In the genomic region with DNA sequence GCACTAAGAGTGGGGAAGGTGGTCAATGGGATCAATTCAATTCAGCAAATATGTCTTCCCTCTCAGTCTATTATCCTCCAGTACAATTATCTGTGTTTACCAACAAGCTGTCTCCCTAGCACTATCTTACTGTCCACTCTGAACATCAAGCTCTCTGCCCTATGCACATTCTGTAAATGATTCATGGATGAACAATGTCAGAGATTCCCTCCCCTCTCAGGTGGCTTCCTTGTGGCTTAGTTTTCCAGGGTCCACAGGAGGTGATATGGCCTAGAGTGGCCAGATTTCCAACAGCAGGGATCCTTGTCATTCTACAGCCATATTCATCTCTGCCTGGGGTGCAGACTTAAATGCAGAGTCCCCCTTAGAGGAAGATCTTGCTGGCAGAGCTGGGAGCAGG, we compare ENCODE assay signal across 27 cellular contexts.
DNase-seq lines count a peak whose midpoint lies in the region; ATAC-seq and FAIRE-seq lines count a peak whose summit lies in the region.
"Had no signal": no experiment of that assay in that cellular context is flagged by ENCODE, and none has a peak within 500 bp of the region (broad histone marks: within the 10 kb centered on the region; RNA-seq: fewer than 3 reads in every experiment).

No MANE protein-coding gene starts in this region.

- no peaks in the 10 kb centered on the region for H3K9me3 Mint-ChIP-seq in activated naive CD8-positive, alpha-beta T cell treated with anti-CD3 and anti-CD28 coated beads for 36 hours
- no peaks in the 10 kb centered on the region for H3K9me3 Mint-ChIP-seq in activated naive CD8-positive, alpha-beta T cell treated with anti-CD3 and anti-CD28 coated beads, Interleukin-2, amount 50 U/mL, for 24 hours
- H3K9me3 Mint-ChIP-seq: activated naive CD4-positive, alpha-beta T cell treated with anti-CD3 and anti-CD28 coated beads, Interleukin-2, amount 50 U/mL, for 72 hours; CD8-positive, alpha-beta T cell; stimulated activated naive CD8-positive, alpha-beta T cell treated with anti-CD3 and anti-CD28 coated beads, Interleukin-15, Interleukin-2, amounts not matched to agents 100 ng/mL and 50 ng/mL, for 24 hours had no signal

- H3K4me1 Mint-ChIP-seq in activated naive CD8-positive, alpha-beta T cell treated with anti-CD3 and anti-CD28 coated beads for 36 hours, result peaks cover 37% of the 10 kb centered on the region
- peaks cover 38% of the 10 kb centered on the region for H3K4me1 Mint-ChIP-seq in activated naive CD8-positive, alpha-beta T cell treated with anti-CD3 and anti-CD28 coated beads, Interleukin-2, amount 50 U/mL, for 24 hours

- no peak for FAIRE-seq in urothelium cell line (lab: Jason Lieb, UNC)
- FAIRE-seq: A204.1 had no signal

- no peak for ATAC-seq in activated naive CD8-positive, alpha-beta T cell treated with anti-CD3 and anti-CD28 coated beads, Interleukin-2, amount 50 U/mL, for 24 hours
- ATAC-seq in HG03469 (IDR thresholded peaks at IDR 0.05; ENCODE audit: unreplicated experiment), result no peak
- ATAC-seq: activated naive CD4-positive, alpha-beta T cell treated with anti-CD3 and anti-CD28 coated beads, Interleukin-2, amount 50 U/mL, for 72 hours; CD8-positive, alpha-beta T cell; gastroesophageal sphincter; left ventricle myocardium superior had no signal

- no peaks in the 10 kb centered on the region for H3K27me3 Mint-ChIP-seq in activated naive CD8-positive, alpha-beta T cell treated with anti-CD3 and anti-CD28 coated beads for 36 hours
- H3K27me3 Mint-ChIP-seq in activated naive CD8-positive, alpha-beta T cell treated with anti-CD3 and anti-CD28 coated beads, Interleukin-2, amount 50 U/mL, for 24 hours, result peaks cover 10% of the 10 kb centered on the region

- intact Hi-C loops in posterior cingulate gyrus (cut with DNase I), result no loop called here

- H3K27ac Mint-ChIP-seq in activated naive CD8-positive, alpha-beta T cell treated with anti-CD3 and anti-CD28 coated beads for 36 hours, result peak overlapping the region; percentile 40
- no peak overlapping the region for H3K27ac Mint-ChIP-seq in activated naive CD8-positive, alpha-beta T cell treated with anti-CD3 and anti-CD28 coated beads, Interleukin-2, amount 50 U/mL, for 24 hours
- H3K27ac Mint-ChIP-seq: activated naive CD4-positive, alpha-beta T cell treated with anti-CD3 and anti-CD28 coated beads, Interleukin-2, amount 50 U/mL, for 72 hours; CD8-positive, alpha-beta T cell; naive B cell; progenitor cell of endocrine pancreas; stimulated activated naive CD8-positive, alpha-beta T cell treated with anti-CD3 and anti-CD28 coated beads, Interleukin-15, Interleukin-2, amounts not matched to agents 100 ng/mL and 50 ng/mL, for 24 hours had no signal

- DNase-seq in activated naive CD8-positive, alpha-beta T cell treated with anti-CD3 and anti-CD28 coated beads for 36 hours, result no peak
- no peak for DNase-seq in activated naive CD8-positive, alpha-beta T cell treated with anti-CD3 and anti-CD28 coated beads, Interleukin-2, amount 50 U/mL, for 24 hours
- peak; percentile 12 for DNase-seq in NCI-H226
- DNase-seq in astrocyte of the hippocampus (ENCODE audit: low read depth, low spot score), result peak; percentile 11
- DNase-seq in urothelium cell line (ENCODE audit: low spot score), result peak; percentile 52
- no peak for DNase-seq in GM03348 (ENCODE audit: low spot score)
- no peak for DNase-seq in posterior cingulate gyrus
- DNase-seq: activated CD4-positive, alpha-beta T cell treated with anti-CD3 and anti-CD28 coated beads for 1 hour; activated T-cell treated with anti-CD3 and anti-CD28 coated beads for 4 hours; CD8-positive, alpha-beta T cell; cerebellar nuclear complex; DMS153; dorsolateral prefrontal cortex; hypothalamus; left ventricle myocardium superior; naive B cell; NCI-H1105 treated with DMSO at 0.1 percent for 48 hours; NCI-H2029 treated with DMSO at 0.1 percent for 48 hours; NCI-H69; stimulated activated CD4-positive, alpha-beta T cell treated with anti-CD3 and anti-CD28 coated beads, Interleukin-15, amount 100 ng/mL, for 24 hours; T-helper 2 cell had no signal

- H3K36me3 Mint-ChIP-seq in activated naive CD8-positive, alpha-beta T cell treated with anti-CD3 and anti-CD28 coated beads for 36 hours, result no peaks in the 10 kb centered on the region
- H3K36me3 Mint-ChIP-seq in activated naive CD8-positive, alpha-beta T cell treated with anti-CD3 and anti-CD28 coated beads, Interleukin-2, amount 50 U/mL, for 24 hours (ENCODE audit: low read depth), result no peaks in the 10 kb centered on the region
- H3K36me3 Mint-ChIP-seq: naive B cell had no signal

- H3K4me3 Mint-ChIP-seq in activated naive CD8-positive, alpha-beta T cell treated with anti-CD3 and anti-CD28 coated beads for 36 hours, result no peak overlapping the region
- H3K4me3 Mint-ChIP-seq in activated naive CD8-positive, alpha-beta T cell treated with anti-CD3 and anti-CD28 coated beads, Interleukin-2, amount 50 U/mL, for 24 hours, result no peak overlapping the region
- H3K4me3 Mint-ChIP-seq: CD8-positive, alpha-beta T cell; naive B cell; stimulated activated naive CD8-positive, alpha-beta T cell treated with anti-CD3 and anti-CD28 coated beads, Interleukin-15, Interleukin-2, amounts not matched to agents 100 ng/mL and 50 ng/mL, for 24 hours had no signal

Comparison
In these comparisons a context has a peak if more than half of its experiments do, and no peak if none do; other contexts are left out.
1. DNase-seq: peak in NCI-H226 (single experiment), astrocyte of the hippocampus (single experiment) and urothelium cell line (single experiment); none in activated naive CD8-positive, alpha-beta T cell treated with anti-CD3 and anti-CD28 coated beads for 36 hours (single experiment), activated naive CD8-positive, alpha-beta T cell treated with anti-CD3 and anti-CD28 coated beads, Interleukin-2, amount 50 U/mL, for 24 hours (single experiment), GM03348 (single experiment) and posterior cingulate gyrus (0 of 10).